ENCODE assay signal across 8 cellular contexts in genomic region chr19:9820043-9820442, GRCh38. TPM values are rescaled to one million over a fixed set of nuclear protein-coding genes. Genes with fewer than 3 reads are reported as not detected.
A peak's percentile ranks its signal among the peaks of the same experiment; 100 is the strongest.
DNase-seq lines count a peak whose midpoint lies in the region; ATAC-seq and TF ChIP-seq lines count a peak whose summit lies in the region.
"Not testable (repeated sequence)": the region's sequence is repeated elsewhere in the genome, so short reads cannot be mapped to it uniquely, and the experiment has no call there.

No MANE protein-coding gene starts in this region.

- H3K36me3 ChIP-seq in GM06990 (ENCODE audit: control insufficient read depth, insufficient read depth, low read length); uterus: not testable (repeated sequence)
- H3K36me3 ChIP-seq in OCI-LY3 (replicated peaks; ENCODE audit: low read depth, low read length) (peaks cover 18% of the 10 kb centered on the region), mesodermal cell (ENCODE audit: control insufficient read depth, insufficient read depth, low read length) (peaks cover 29% of the 10 kb centered on the region)

- CTCF ChIA-PET in activated CD8-positive, alpha-beta T cell treated with anti-CD3 and anti-CD28 coated beads for 36 hours (lab: Charles Lee); MCF 10A (lab: Yijun Ruan, JAX): not testable (repeated sequence)

- H3K4me3 ChIP-seq in GM06990 (replicated peaks; ENCODE audit: low read depth, low read length): peak overlapping the region; percentile 57
- H3K4me3 ChIP-seq in OCI-LY3 (ENCODE audit: low read length): peak overlapping the region; percentile 78
- peak overlapping the region; percentile 12 to 27 for H3K4me3 ChIP-seq in foreskin fibroblast (ENCODE audit: low read depth in 1 of 2, low read length in 2 of 2)
- not testable (repeated sequence) for H3K4me3 ChIP-seq in mesodermal cell (ENCODE audit: extremely low read depth, insufficient read depth, low read length, poor library complexity, severe bottlenecking)
- peak overlapping the region; percentile 32 for H3K4me3 ChIP-seq in skeletal muscle cell (ENCODE audit: low read depth, low read length)
- peak overlapping the region in 1 of 2 donors; percentile 98 for H3K4me3 ChIP-seq in uterus

- H3K27me3 Mint-ChIP-seq in activated CD8-positive, alpha-beta T cell treated with anti-CD3 and anti-CD28 coated beads for 36 hours; MCF 10A (ENCODE audit: insufficient read depth, unreplicated experiment): not testable (repeated sequence)

- peaks cover 32% of the 10 kb centered on the region for H3K79me2 ChIP-seq in OCI-LY3 (ENCODE audit: low read length)

- ATAC-seq in activated CD8-positive, alpha-beta T cell treated with anti-CD3 and anti-CD28 coated beads for 36 hours: not testable (repeated sequence)

- TF ChIP-seq CTCF in GM06990 (IDR thresholded peaks at IDR 0.05; ENCODE audit: insufficient read depth, low read length, poor library complexity, severe bottlenecking); OCI-LY3 (IDR thresholded peaks at IDR 0.05; ENCODE audit: low read depth, low read length); activated CD8-positive, alpha-beta T cell treated with anti-CD3 and anti-CD28 coated beads for 36 hours (IDR thresholded peaks at IDR 0.05); MCF 10A (IDR thresholded peaks at IDR 0.05; ENCODE audit: unreplicated experiment); foreskin fibroblast (IDR thresholded peaks at IDR 0.05; ENCODE audit: low read depth, low read length); uterus (IDR thresholded peaks at IDR 0.05): not testable (repeated sequence)

- peaks cover 19% of the 10 kb centered on the region for H3K4me1 Mint-ChIP-seq in activated CD8-positive, alpha-beta T cell treated with anti-CD3 and anti-CD28 coated beads for 36 hours (ENCODE audit: low read depth)
- not testable (repeated sequence) for H3K4me1 Mint-ChIP-seq in MCF 10A (ENCODE audit: insufficient read depth, unreplicated experiment)

- 0 out of 2 replicates have a peak overlapping the region, but pooled peaks have one; percentile 16 for H3K27ac ChIP-seq in OCI-LY3 (ENCODE audit: low read length)
- H3K27ac ChIP-seq in mesodermal cell (ENCODE audit: low read depth, low read length, severe bottlenecking): peak overlapping the region; percentile 36
- peak overlapping the region; percentile 89 to 99 for H3K27ac ChIP-seq in uterus

- WGBS in mesodermal cell (ENCODE audit: insufficient coverage in 2 of 2), 2 experiments: 93 to 100% methylated on average over 3 to 6 of the region's 8 CpGs

- peak overlapping the region; percentile 61; the same call in 1 of the 2 replicates for H3K9ac ChIP-seq in OCI-LY3 (ENCODE audit: low read length)

- H3K4me1 ChIP-seq in OCI-LY3 (ENCODE audit: low read length): peaks cover 12% of the 10 kb centered on the region
- not testable (repeated sequence) for H3K4me1 ChIP-seq in mesodermal cell (ENCODE audit: control insufficient read depth, insufficient read depth, low read length, poor library complexity, severe bottlenecking); uterus

- DNase-seq in GM06990 (ENCODE audit: extremely low read depth, insufficient read length); activated CD8-positive, alpha-beta T cell treated with anti-CD3 and anti-CD28 coated beads for 36 hours; MCF 10A (ENCODE audit: unreplicated experiment); foreskin fibroblast; skeletal muscle cell (ENCODE audit: low read depth): not testable (repeated sequence)
- DNase-seq in uterus: peak in 1 of 2 donors; percentile 28

- H3K9me3 ChIP-seq in OCI-LY3 (ENCODE audit: insufficient read depth, low read length); mesodermal cell (ENCODE audit: control insufficient read depth, low read length); uterus: not testable (repeated sequence)

- H4K20me1 ChIP-seq in OCI-LY3 (ENCODE audit: insufficient read depth, low read length): not testable (repeated sequence)

- TF ChIP-seq POLR2A in uterus (IDR thresholded peaks at IDR 0.05): not testable (repeated sequence)

- peak overlapping the region; percentile 74 for H3K4me2 ChIP-seq in OCI-LY3 (ENCODE audit: low read length)

- POLR2A ChIA-PET in activated CD8-positive, alpha-beta T cell treated with anti-CD3 and anti-CD28 coated beads for 36 hours (lab: Charles Lee); MCF 10A (lab: Yijun Ruan, JAX): not testable (repeated sequence)

- intact Hi-C loops in activated CD8-positive, alpha-beta T cell treated with anti-CD3 and anti-CD28 coated beads for 36 hours (cut with micrococcal nuclease); MCF 10A (cut with micrococcal nuclease); uterus (cut with DNase I; ENCODE audit: low total_unique reads): not testable (repeated sequence)

- H3K27ac Mint-ChIP-seq in activated CD8-positive, alpha-beta T cell treated with anti-CD3 and anti-CD28 coated beads for 36 hours: peak overlapping the region; percentile 95
- not testable (repeated sequence) for H3K27ac Mint-ChIP-seq in MCF 10A (ENCODE audit: low read depth, unreplicated experiment)

- not testable (repeated sequence) for H3K27me3 ChIP-seq in GM06990 (replicated peaks; ENCODE audit: control insufficient read depth, insufficient read depth, low read length); OCI-LY3 (ENCODE audit: low read depth, low read length); uterus

- not testable (repeated sequence) for H2AFZ ChIP-seq in OCI-LY3 (ENCODE audit: low read depth, low read length)

- peak overlapping the region; percentile 92 for H3K4me3 Mint-ChIP-seq in activated CD8-positive, alpha-beta T cell treated with anti-CD3 and anti-CD28 coated beads for 36 hours
- peak overlapping the region; percentile 84 for H3K4me3 Mint-ChIP-seq in MCF 10A (ENCODE audit: unreplicated experiment)

- H3K36me3 Mint-ChIP-seq in activated CD8-positive, alpha-beta T cell treated with anti-CD3 and anti-CD28 coated beads for 36 hours (ENCODE audit: low read depth): peaks cover 20% of the 10 kb centered on the region
- H3K36me3 Mint-ChIP-seq in MCF 10A (ENCODE audit: insufficient read depth, unreplicated experiment): peaks cover 16% of the 10 kb centered on the region

- BruUV-seq in MCF 10A (replicated peaks; lab: Mats Ljungman, UMichigan): not testable (repeated sequence)

- H3K9me3 Mint-ChIP-seq in activated CD8-positive, alpha-beta T cell treated with anti-CD3 and anti-CD28 coated beads for 36 hours; MCF 10A (ENCODE audit: unreplicated experiment): not testable (repeated sequence)

RNA-seq across cellular contexts. Expression of gene FBXL12, which starts 1.2 kb away (rescaled TPM):
- total RNA-seq in activated CD8-positive, alpha-beta T cell treated with anti-CD3 and anti-CD28 coated beads for 36 hours: 10 to 100 TPM; 24.2 to 26.7 TPM
- 27.4 and 30.8 TPM in 2 replicates for total RNA-seq in MCF 10A (2022)
- 36.2 TPM for polyA plus RNA-seq in mesodermal cell (2013, experiment 1 of 2)
- 37.4 TPM for polyA plus RNA-seq in mesodermal cell (2013, experiment 2 of 2)
- 10 to 100 TPM in 3 of 4 donors, 1 to 10 TPM in 1; 8.2 to 25.4 (median 18.6) TPM for total RNA-seq in uterus

RNA-seq across cellular contexts. Expression of gene UBL5, which starts 7.7 kb away (rescaled TPM):
- 100 to 1,000 TPM; 313 to 321 TPM for total RNA-seq in activated CD8-positive, alpha-beta T cell treated with anti-CD3 and anti-CD28 coated beads for 36 hours
- total RNA-seq in MCF 10A (2022): 302 and 374 TPM in 2 replicates
- 737 TPM for polyA plus RNA-seq in mesodermal cell (2013, experiment 1 of 2)
- 650 TPM for polyA plus RNA-seq in mesodermal cell (2013, experiment 2 of 2)
- total RNA-seq in uterus: 1,000 to 10,000 TPM in 1 of 4 donors, 100 to 1,000 TPM in 3; 180 to 1,153 (median 222) TPM

RNA-seq across cellular contexts. Expression of gene PIN1, which starts 15.1 kb away (rescaled TPM):
- 10 to 100 TPM; 79.9 to 81.4 TPM for total RNA-seq in activated CD8-positive, alpha-beta T cell treated with anti-CD3 and anti-CD28 coated beads for 36 hours
- total RNA-seq in MCF 10A (2022): 54.6 and 61.4 TPM in 2 replicates
- 91.8 TPM for polyA plus RNA-seq in mesodermal cell (2013, experiment 1 of 2)
- 75.8 TPM for polyA plus RNA-seq in mesodermal cell (2013, experiment 2 of 2)
- total RNA-seq in uterus: 10 to 100 TPM; 36.5 to 85.3 (median 56.9) TPM

RNA-seq across cellular contexts. Expression of gene ZNF846, which starts 51.5 kb away (rescaled TPM):
- 1 to 10 TPM; 5.1 to 6.1 TPM for total RNA-seq in activated CD8-positive, alpha-beta T cell treated with anti-CD3 and anti-CD28 coated beads for 36 hours
- 3.2 and 3.3 TPM in 2 replicates for total RNA-seq in MCF 10A (2022)
- 12.1 TPM for polyA plus RNA-seq in mesodermal cell (2013, experiment 1 of 2)
- polyA plus RNA-seq in mesodermal cell (2013, experiment 2 of 2): 13.8 TPM
- 10 to 100 TPM; 15.0 to 71.0 (median 39.7) TPM for total RNA-seq in uterus

Comparison
In these comparisons a context has a peak if more than half of its experiments do, and no peak if none do; other contexts are left out.
1. H3K27ac ChIP-seq: peak in every context shown above with its lines; median percentile 94 in uterus; 36 in mesodermal cell; 16 in OCI-LY3.